In the genomic region with DNA sequence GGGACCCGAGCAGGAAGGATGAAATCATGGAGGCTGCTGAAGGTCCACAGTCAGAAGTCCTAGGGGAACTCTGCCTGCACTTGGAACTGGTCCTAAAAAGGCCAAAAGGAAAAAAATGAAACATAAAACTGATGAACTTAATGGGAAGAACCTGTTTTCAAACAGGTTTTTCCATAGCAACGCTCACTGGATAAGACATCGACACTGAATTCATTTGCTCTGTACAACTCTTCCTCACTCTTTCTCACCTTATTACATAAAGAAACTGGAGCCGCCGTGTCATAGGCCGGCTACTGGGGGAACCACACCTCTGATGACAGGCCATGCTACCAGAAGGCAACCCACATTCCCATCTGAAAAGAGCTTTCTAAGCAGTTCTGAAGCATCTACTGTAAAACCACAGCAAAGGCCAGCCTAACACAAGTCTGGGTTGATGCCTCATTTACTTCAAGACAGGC, we compare ENCODE assay signal across 14 cellular contexts.
DNase-seq lines count a peak whose midpoint lies in the region; TF ChIP-seq lines count a peak whose summit lies in the region.
"Had no signal": no experiment of that assay in that cellular context is flagged by ENCODE, and none has a peak within 500 bp of the region (broad histone marks: within the 10 kb centered on the region; RNA-seq: fewer than 3 reads in every experiment).

No MANE protein-coding gene starts in this region.

- H3K36me3 Mint-ChIP-seq in mesothelial cell of epicardium: peaks cover 8% of the 10 kb centered on the region

- H3K27me3 Mint-ChIP-seq in mesothelial cell of epicardium (ENCODE audit: low read depth): no peaks in the 10 kb centered on the region
- H3K27me3 Mint-ChIP-seq: CD8-positive, alpha-beta memory T cell had no signal

- no peak for TF ChIP-seq CTCF in 22Rv1 (IDR thresholded peaks at IDR 0.05)
- no peak for TF ChIP-seq CTCF in breast epithelium (IDR thresholded peaks at IDR 0.05)
- TF ChIP-seq CTCF in mesothelial cell of epicardium (IDR thresholded peaks at IDR 0.05; ENCODE audit: unreplicated experiment): no peak

- H3K36me3 ChIP-seq in breast epithelium: no peaks in the 10 kb centered on the region

- peaks cover 48% of the 10 kb centered on the region for H3K4me1 Mint-ChIP-seq in mesothelial cell of epicardium

- peak; percentile 63 for DNase-seq in HT-29 (ENCODE audit: low spot score)
- DNase-seq in breast epithelium (ENCODE audit: low spot score in 2 of 2): no peak
- DNase-seq in mesothelial cell of epicardium (ENCODE audit: low spot score in 2 of 2, unreplicated experiment in 2 of 2): no peak
- DNase-seq in hypothalamus (lab: John Stamatoyannopoulos, UW): no peak
- no peak for DNase-seq in LoVo (ENCODE audit: low spot score)
- no peak for DNase-seq in medulla oblongata (ENCODE audit: extremely low spot score)
- no peak for DNase-seq in NAMALWA (ENCODE audit: low spot score)
- DNase-seq: activated CD8-positive, alpha-beta memory T cell treated with anti-CD3 and anti-CD28 coated beads, Interleukin-2, amount 50 U/mL, for 48 hours; CD8-positive, alpha-beta memory T cell; effector memory CD4-positive, alpha-beta T cell; left colon; NCI-H2081; stimulated activated CD4-positive, alpha-beta T cell treated with anti-CD3 and anti-CD28 coated beads, Interleukin-15, amount 100 ng/mL, for 24 hours had no signal

- no peaks in the 10 kb centered on the region for H3K9me3 Mint-ChIP-seq in mesothelial cell of epicardium
- H3K9me3 Mint-ChIP-seq: CD8-positive, alpha-beta memory T cell had no signal

- intact Hi-C loops in breast epithelium (cut with DNase I; ENCODE audit: low total_unique reads): no loop called here

- no peak overlapping the region for H3K4me3 Mint-ChIP-seq in mesothelial cell of epicardium
- H3K4me3 Mint-ChIP-seq: CD8-positive, alpha-beta memory T cell had no signal

- no peaks in the 10 kb centered on the region for H3K9me3 ChIP-seq in breast epithelium

- no peak for TF ChIP-seq POLR2A in breast epithelium (IDR thresholded peaks at IDR 0.05)

- H3K27ac Mint-ChIP-seq in mesothelial cell of epicardium: peak overlapping the region; percentile 80

- H3K27me3 ChIP-seq in breast epithelium: no peaks in the 10 kb centered on the region

- H3K27ac ChIP-seq in 22Rv1 (peak overlapping the region; percentile 49), breast epithelium (peak overlapping the region; percentile 6 to 41)

- no peaks in the 10 kb centered on the region for H3K4me1 ChIP-seq in breast epithelium

- no peak overlapping the region for H3K4me3 ChIP-seq in breast epithelium
